Comparison of ENCODE assay signal across 8 cellular contexts in genomic region chr20:57654998-57655811, GRCh38. TPM values are rescaled to one million over a fixed set of nuclear protein-coding genes. Genes with fewer than 3 reads are reported as not detected.
DNase-seq lines count a peak whose midpoint lies in the region; ATAC-seq and TF ChIP-seq lines count a peak whose summit lies in the region.

No MANE protein-coding gene starts in this region.

- no peak for TF ChIP-seq POLR2A in ovary (IDR thresholded peaks at IDR 0.05)

- in situ Hi-C loops in Panc1 (cut with HindIII; ENCODE audit: low pct_unique_long_range_greater_than_20kb, low sequenced_read_pairs) = no loop called here

- no peaks in the 10 kb centered on the region for H3K9me3 Mint-ChIP-seq in endothelial cell (ENCODE audit: unreplicated experiment)

- no peak overlapping the region for H3K27ac Mint-ChIP-seq in endothelial cell (ENCODE audit: unreplicated experiment)

- H3K9me3 ChIP-seq in Panc1 (ENCODE audit: control insufficient read depth, insufficient read depth, low read depth, low read length) = no peaks in the 10 kb centered on the region
- H3K9me3 ChIP-seq in ovary = no peaks in the 10 kb centered on the region

- peak; percentile 49 for ATAC-seq in Panc1
- ATAC-seq in HG03521 (IDR thresholded peaks at IDR 0.05; ENCODE audit: unreplicated experiment) = no peak
- ATAC-seq in GM21447 (IDR thresholded peaks at IDR 0.05; ENCODE audit: unreplicated experiment) = no peak

- no TSS peak for BruUV-seq in Panc1 (replicated peaks; lab: Mats Ljungman, UMichigan)

- H3K27ac ChIP-seq in Panc1 (ENCODE audit: low read length) (no peak overlapping the region), ovary (no peak overlapping the region)

- peaks cover 10% of the 10 kb centered on the region for H3K4me1 Mint-ChIP-seq in endothelial cell (ENCODE audit: unreplicated experiment)

- WGBS in ovary, 3 donors = 85 to 90% (median 87%) methylated on average over 22 of the region's 22 CpGs

- H3K4me3 ChIP-seq in Panc1 (ENCODE audit: low read depth in 2 of 2, low read length in 2 of 2) (no peak overlapping the region), ovary (no peak overlapping the region)

- H3K36me3 Mint-ChIP-seq in endothelial cell (ENCODE audit: low read depth, unreplicated experiment) = peaks cover 43% of the 10 kb centered on the region

- intact Hi-C loops in Panc1 (cut with micrococcal nuclease; ENCODE audit: unreplicated experiment) (no loop called here), ovary (cut with DNase I) (loop anchor here (2.0 to 10.0 kb wide), 3 partner anchors 430 to 527 kb away; no protein-coding TSS in a partner anchor)

- H3K27me3 ChIP-seq in Panc1 (ENCODE audit: control insufficient read depth, insufficient read depth, low read length) (no peaks in the 10 kb centered on the region), ovary (no peaks in the 10 kb centered on the region)

- TF ChIP-seq CTCF in Panc1 (IDR thresholded peaks at IDR 0.05) = no peak
- no peak for TF ChIP-seq CTCF in endothelial cell (IDR thresholded peaks at IDR 0.05; ENCODE audit: unreplicated experiment)
- no peak for TF ChIP-seq CTCF in ovary (IDR thresholded peaks at IDR 0.05)

- POLR2A ChIA-PET in Panc1 (lab: Charles Lee) = no interaction called here

- H3K4me1 ChIP-seq in Panc1 (ENCODE audit: control insufficient read depth, insufficient read depth, low read length) (peaks cover 11% of the 10 kb centered on the region), ovary (ENCODE audit: insufficient read depth) (peaks cover 3% of the 10 kb centered on the region)

- CTCF ChIA-PET in Panc1 (lab: Charles Lee) = interaction anchor here (0.7 kb wide), 1 partner anchor 191 kb away, joined by 9 read pairs; no protein-coding TSS in a partner anchor

- H3K27me3 Mint-ChIP-seq in endothelial cell (ENCODE audit: unreplicated experiment) = peaks cover 14% of the 10 kb centered on the region

- H3K36me3 ChIP-seq in Panc1 (ENCODE audit: control insufficient read depth, insufficient read depth, low read length) (peaks cover 7% of the 10 kb centered on the region), ovary (no peaks in the 10 kb centered on the region)

- no peak for TF ChIP-seq EP300 in ovary (IDR thresholded peaks at IDR 0.05)

- H3K4me3 Mint-ChIP-seq in endothelial cell (ENCODE audit: unreplicated experiment) = no peak overlapping the region

- peak; percentile 19 for DNase-seq in ELF-1 (ENCODE audit: low read depth, low spot score)
- DNase-seq in Panc1 (ENCODE audit: low read depth, low spot score) = no peak
- peak; percentile 5 for DNase-seq in endothelial cell (ENCODE audit: low spot score)
- DNase-seq in ovary = peak in 3 of 5 donors; percentile 9 to 34 (median 33)
- no peak for DNase-seq in inferior parietal cortex (ENCODE audit: extremely low spot score)
- DNase-seq in NCI-H2227 (lab: John Stamatoyannopoulos, UW; ENCODE audit: unreplicated experiment) = no peak

RNA-seq across cellular contexts. Expression of gene ZBP1, which starts 35.0 kb away (rescaled TPM):
- total RNA-seq in Panc1 (2021; ENCODE audit: unreplicated experiment) (not detected), endothelial cell (ENCODE audit: unreplicated experiment) (not detected), ovary (under 1 TPM in 3 of 7 donors, not detected in 4; 0.23 to 0.50 (median 0.24) TPM)
- not detected for polyA plus RNA-seq in Panc1 (2012; ENCODE audit: insufficient read length)
- under 1 TPM; 0.12 to 0.92 TPM for polyA plus RNA-seq in ovary

RNA-seq across cellular contexts. Expression of gene PMEPA1, which starts 54.6 kb away (rescaled TPM):
- total RNA-seq in Panc1 (2021; ENCODE audit: unreplicated experiment) (89.8 TPM), endothelial cell (ENCODE audit: unreplicated experiment) (61.3 TPM), ovary (10 to 100 TPM in 5 of 7 donors, 1 to 10 TPM in 2; 2.7 to 73.4 (median 17.6) TPM)
- 103 TPM for polyA plus RNA-seq in Panc1 (2012; ENCODE audit: insufficient read length)
- polyA plus RNA-seq in ovary = 10 to 100 TPM; 14.6 to 28.5 TPM

Comparison
In these comparisons a context has a peak if more than half of its experiments do, and no peak if none do; other contexts are left out.
1. DNase-seq: peak in ELF-1 (single experiment), endothelial cell (single experiment) and ovary (3 of 5); none in Panc1 (single experiment), inferior parietal cortex (single experiment) and NCI-H2227 (single experiment).